Comparison of ENCODE assay signal across 22 cellular contexts in genomic region chr10:94219829-94220228, GRCh38.
DNase-seq lines count a peak whose midpoint lies in the region; ATAC-seq, FAIRE-seq and TF ChIP-seq lines count a peak whose summit lies in the region.
"Had no signal": no experiment of that assay in that cellular context is flagged by ENCODE, and none has a peak within 500 bp of the region (broad histone marks: within the 10 kb centered on the region; RNA-seq: fewer than 3 reads in every experiment).

No MANE protein-coding gene starts in this region.

- no peak overlapping the region for H4K5ac ChIP-seq in IMR-90 (ENCODE audit: low read depth, low read length)

- no peak overlapping the region for H3K4ac ChIP-seq in IMR-90 (ENCODE audit: low read depth, low read length)

- H3K4me3 Mint-ChIP-seq in astrocyte (ENCODE audit: unreplicated experiment): no peak overlapping the region
- H3K4me3 Mint-ChIP-seq: CD8-positive, alpha-beta memory T cell; WTC11 had no signal

- peak; percentile 70 for DNase-seq in EH (ENCODE audit: low read depth)
- DNase-seq in IMR-90: peak; percentile 69
- peak; percentile 38 for DNase-seq in astrocyte (ENCODE audit: low read depth)
- DNase-seq in kidney tubule cell (ENCODE audit: low spot score): peak; percentile 25
- DNase-seq in WERI-Rb-1: no peak
- no peak for DNase-seq in frontal cortex (ENCODE audit: low spot score in 2 of 2)
- DNase-seq in spleen: no peak
- DNase-seq: activated CD8-positive, alpha-beta memory T cell treated with anti-CD3 and anti-CD28 coated beads, Interleukin-2, amount 50 U/mL, for 48 hours; CD8-positive, alpha-beta memory T cell; DND-41; dorsolateral prefrontal cortex; hippocampal formation; NCI-H1092 treated with DMSO at 0.1 percent for 48 hours; NCI-H2107; NCI-H69; small intestine; stimulated activated CD4-positive, alpha-beta T cell treated with anti-CD3 and anti-CD28 coated beads, Interleukin-2, amount 100 ng/mL, for 48 hours; stimulated activated naive CD4-positive, alpha-beta T cell treated with Interleukin-2 at 50 U/mL for 16 hours; tibial artery had no signal

- no peak overlapping the region for H2AK9ac ChIP-seq in IMR-90 (replicated peaks; ENCODE audit: low read depth, low read length, poor library complexity)

- FAIRE-seq in astrocyte (lab: Jason Lieb, UNC) (peak; percentile 65), frontal cortex (lab: Jason Lieb, UNC) (no peak)
- FAIRE-seq: endothelial cell of umbilical vein, small intestine had no signal

- H3K27me3 Mint-ChIP-seq in astrocyte (ENCODE audit: low read depth, unreplicated experiment): no peaks in the 10 kb centered on the region

- H4K8ac ChIP-seq in IMR-90 (ENCODE audit: low read depth in 2 of 2, low read length in 2 of 2): no peak overlapping the region

- CTCF ChIA-PET in IMR-90 (lab: Yijun Ruan, JAX): no interaction called here

- intact Hi-C loops in IMR-90 (cut with micrococcal nuclease): loop anchor here (10.0 kb wide), 1 partner anchor 305 kb away; no protein-coding TSS in a partner anchor
- intact Hi-C loops in spleen (cut with DNase I; ENCODE audit: low total_unique reads): loop anchor here (10.0 kb wide), 1 partner anchor 135 kb away; no protein-coding TSS in a partner anchor

- no TSS peak for BruUV-seq in IMR-90 (replicated peaks; lab: Mats Ljungman, UMichigan)

- TF ChIP-seq POLR2A in IMR-90 (IDR thresholded peaks at IDR 0.05; ENCODE audit: low read depth, low read length) (no peak), spleen (IDR thresholded peaks at IDR 0.05) (no peak)

- H2BK5ac ChIP-seq in IMR-90 (ENCODE audit: low read depth, low read length, poor library complexity, severe bottlenecking): no peak overlapping the region

- H2BK120ac ChIP-seq in IMR-90 (ENCODE audit: low read depth, low read length): no peak overlapping the region

- H3K9me1 ChIP-seq in IMR-90 (ENCODE audit: insufficient read depth, low read length): no peaks in the 10 kb centered on the region

- no peaks in the 10 kb centered on the region for H4K20me1 ChIP-seq in IMR-90 (ENCODE audit: insufficient read depth, low read length)
- no peaks in the 10 kb centered on the region for H4K20me1 ChIP-seq in astrocyte (ENCODE audit: insufficient read depth, low read length)

- H3K36me3 ChIP-seq in IMR-90 (ENCODE audit: control insufficient read depth, insufficient read depth, low read length) (no peaks in the 10 kb centered on the region), astrocyte (ENCODE audit: insufficient read depth, low read length) (no peaks in the 10 kb centered on the region), WERI-Rb-1 (no peaks in the 10 kb centered on the region), spleen (no peaks in the 10 kb centered on the region)
- H3K36me3 ChIP-seq: cardiac muscle cell, tibial artery had no signal

- H3K9me3 Mint-ChIP-seq in astrocyte (ENCODE audit: unreplicated experiment): no peaks in the 10 kb centered on the region
- H3K9me3 Mint-ChIP-seq: CD8-positive, alpha-beta memory T cell had no signal

- no peak overlapping the region for H3K4me3 ChIP-seq in IMR-90 (ENCODE audit: insufficient read depth, low read depth, low read length)
- H3K4me3 ChIP-seq in astrocyte (ENCODE audit: insufficient read depth, low read depth, low read length): no peak overlapping the region
- no peak overlapping the region for H3K4me3 ChIP-seq in WERI-Rb-1 (ENCODE audit: low read depth, low read length)
- H3K4me3 ChIP-seq in spleen: no peak overlapping the region
- H3K4me3 ChIP-seq: cardiac muscle cell, dorsolateral prefrontal cortex, tibial artery had no signal

- H3K36me3 Mint-ChIP-seq in astrocyte (ENCODE audit: low read depth, unreplicated experiment): no peaks in the 10 kb centered on the region
- H3K36me3 Mint-ChIP-seq: CD8-positive, alpha-beta memory T cell; WTC11 had no signal

- H3K79me2 ChIP-seq in astrocyte (ENCODE audit: insufficient read depth, low read length): no peaks in the 10 kb centered on the region

- peaks cover 1% of the 10 kb centered on the region for H3K4me1 ChIP-seq in IMR-90 (ENCODE audit: control insufficient read depth, insufficient read depth, low read length)
- H3K4me1 ChIP-seq in astrocyte (ENCODE audit: insufficient read depth, low read length): peaks cover 6% of the 10 kb centered on the region
- peaks cover 0 to 6% (median 0%) of the 10 kb centered on the region in 6 donors for H3K4me1 ChIP-seq in spleen

- no peak overlapping the region for H2AFZ ChIP-seq in IMR-90 (replicated peaks; ENCODE audit: low read length, poor library complexity)
- H2AFZ ChIP-seq in astrocyte (ENCODE audit: low read depth, low read length): no peak overlapping the region

- H3K27me3 ChIP-seq in IMR-90 (ENCODE audit: control insufficient read depth, insufficient read depth, low read length): no peaks in the 10 kb centered on the region
- no peaks in the 10 kb centered on the region for H3K27me3 ChIP-seq in astrocyte (ENCODE audit: insufficient read depth, low read length)
- no peaks in the 10 kb centered on the region for H3K27me3 ChIP-seq in WERI-Rb-1 (ENCODE audit: insufficient read depth, low read depth, severe bottlenecking)
- no peaks in the 10 kb centered on the region for H3K27me3 ChIP-seq in spleen (replicated peaks in 1 of 7)
- H3K27me3 ChIP-seq: cardiac muscle cell, dorsolateral prefrontal cortex, tibial artery had no signal

- no peak overlapping the region for H2AK5ac ChIP-seq in IMR-90 (ENCODE audit: low read depth, low read length)

- no CpG with 5 or more reads among the region's 1 CpG for WGBS in IMR-90 (ENCODE audit: extremely low coverage in 2 of 2, insufficient read length in 1 of 2), 2 experiments
- 63 to 91% (median 78%) methylated on average over 1 of the region's 1 CpG for WGBS in spleen, 5 donors

- peaks cover 4% of the 10 kb centered on the region for H3K4me1 Mint-ChIP-seq in astrocyte (ENCODE audit: low read depth, unreplicated experiment)
- H3K4me1 Mint-ChIP-seq: CD8-positive, alpha-beta memory T cell had no signal

- TF ChIP-seq RAD21 in IMR-90 (IDR thresholded peaks at IDR 0.05; ENCODE audit: low read length): no peak

- dilution Hi-C loops in IMR-90 (cut with HindIII; ENCODE audit: low sequenced_read_pairs, unreplicated experiment): no loop called here

- no peaks in the 10 kb centered on the region for H3K79me1 ChIP-seq in IMR-90 (ENCODE audit: low read depth in 1 of 2, low read length in 2 of 2)

- no peak overlapping the region for H3K27ac Mint-ChIP-seq in astrocyte (ENCODE audit: unreplicated experiment)
- H3K27ac Mint-ChIP-seq: WTC11 had no signal

- TF ChIP-seq CTCF in IMR-90 (conservative IDR thresholded peaks at IDR 0.05; ENCODE audit: low read depth, low read length) (no peak), astrocyte (IDR thresholded peaks at IDR 0.05; ENCODE audit: insufficient read depth, low read depth, low read length) (no peak), WERI-Rb-1 (IDR thresholded peaks at IDR 0.05; ENCODE audit: low read depth, low read length) (no peak), spleen (IDR thresholded peaks at IDR 0.05 in 8 of 11, conservative IDR thresholded peaks at IDR 0.05 in 3 of 11) (no peak)

- H3K9me3 ChIP-seq in IMR-90 (ENCODE audit: control insufficient read depth, insufficient read depth, low read length): no peaks in the 10 kb centered on the region
- H3K9me3 ChIP-seq in astrocyte (ENCODE audit: insufficient read depth, low read depth, low read length): no peaks in the 10 kb centered on the region
- H3K9me3 ChIP-seq in WERI-Rb-1 (ENCODE audit: severe bottlenecking): no peaks in the 10 kb centered on the region
- no peaks in the 10 kb centered on the region for H3K9me3 ChIP-seq in spleen
- H3K9me3 ChIP-seq: tibial artery had no signal

- H3K27ac ChIP-seq in IMR-90 (ENCODE audit: insufficient read depth, low read length): no peak overlapping the region
- no peak overlapping the region for H3K27ac ChIP-seq in astrocyte (ENCODE audit: low read depth, low read length)
- H3K27ac ChIP-seq in WERI-Rb-1: no peak overlapping the region
- no peak overlapping the region for H3K27ac ChIP-seq in spleen
- H3K27ac ChIP-seq: cardiac muscle cell, dorsolateral prefrontal cortex had no signal

- in situ Hi-C loops in IMR-90 (cut with MboI; ENCODE audit: low sequenced_read_pairs): no loop called here

- H4K91ac ChIP-seq in IMR-90 (ENCODE audit: insufficient read depth, low read depth, low read length): no peak overlapping the region

- H3K9ac ChIP-seq in IMR-90 (ENCODE audit: low read depth, low read length): no peak overlapping the region
- H3K9ac ChIP-seq in astrocyte (ENCODE audit: low read length): no peak overlapping the region

- POLR2A ChIA-PET in IMR-90 (lab: Charles Lee; ENCODE audit: unreplicated experiment): no interaction called here

- H3K4me2 ChIP-seq in IMR-90 (ENCODE audit: low read depth, low read length) (no peak overlapping the region), astrocyte (ENCODE audit: low read length) (no peak overlapping the region)

- H3K23ac ChIP-seq in IMR-90 (ENCODE audit: low read depth, low read length): no peak overlapping the region

- no peak for ATAC-seq in IMR-90 (ENCODE audit: low read depth)
- ATAC-seq: WTC11 had no signal

- H3K14ac ChIP-seq in IMR-90 (replicated peaks; ENCODE audit: low read depth, low read length): no peak overlapping the region

- H2BK15ac ChIP-seq in IMR-90 (ENCODE audit: low read depth, low read length): no peak overlapping the region

- H3K56ac ChIP-seq in IMR-90 (ENCODE audit: extremely low read depth, insufficient read depth, low read length): no peak overlapping the region

- H3K18ac ChIP-seq in IMR-90 (ENCODE audit: low read depth, low read length): no peak overlapping the region

- H2BK20ac ChIP-seq in IMR-90 (ENCODE audit: low read depth, low read length): no peak overlapping the region

TF ChIP-seq in IMR-90, 13 proteins besides CTCF, POLR2A, EP300 and RAD21:
- no peak for TF ChIP-seq NFE2L2 (IDR thresholded peaks at IDR 0.05; ENCODE audit: low read depth, low read length)
- TF ChIP-seq BHLHE40 (IDR thresholded peaks at IDR 0.05; ENCODE audit: low read depth, low read length): no peak
- no peak for TF ChIP-seq RFX5 (IDR thresholded peaks at IDR 0.05; ENCODE audit: low read depth, low read length)

Comparison
In these comparisons a context has a peak if more than half of its experiments do, and no peak if none do; other contexts are left out.
1. DNase-seq: peak in EH (single experiment), IMR-90 (single experiment), astrocyte (single experiment) and kidney tubule cell (single experiment); none in WERI-Rb-1 (single experiment), frontal cortex (0 of 2) and spleen (single experiment).